23 cellular contexts compared by ENCODE assay signal in genomic region chr2:207938415-207938814, GRCh38.
"Had no signal": no experiment of that assay in that cellular context is flagged by ENCODE, and none has a peak within 500 bp of the region (broad histone marks: within the 10 kb centered on the region; RNA-seq: fewer than 3 reads in every experiment).

No MANE protein-coding gene starts in this region.

- DNase-seq: colonic mucosa; effector memory CD4-positive, alpha-beta T cell; foreskin fibroblast; gastrocnemius medialis; head of caudate nucleus; hippocampal formation; left colon; left ventricle myocardium superior; mesenchymal stem cell; mucosa of descending colon; naive thymus-derived CD4-positive, alpha-beta T cell; sigmoid colon; stimulated activated CD4-positive, alpha-beta T cell treated with anti-CD3 and anti-CD28 coated beads, Interleukin-4, amount 100 ng/mL, for 4 hours; stimulated activated naive CD8-positive, alpha-beta T cell treated with anti-CD3 and anti-CD28 coated beads, Interleukin-15, Interleukin-2, amounts not matched to agents 100 U/mL and 50 U/mL, for 24 hours; substantia nigra; testis; upper lobe of right lung; uterus had no signal

- H2AFZ ChIP-seq: neural progenitor cell, parathyroid adenoma had no signal

- H3K9ac ChIP-seq: neural progenitor cell, parathyroid adenoma had no signal

- H3K36me3 ChIP-seq: colonic mucosa, gastrocnemius medialis, neural progenitor cell, sigmoid colon, upper lobe of right lung, uterus had no signal

- H3K4me3 ChIP-seq: colonic mucosa, gastrocnemius medialis, mucosa of descending colon, neural progenitor cell, sigmoid colon, testis, tibial nerve, upper lobe of right lung, uterus had no signal

- H3K9me3 ChIP-seq: colonic mucosa, gastrocnemius medialis, mucosa of descending colon, sigmoid colon, testis, tibial nerve, upper lobe of right lung, uterus had no signal

- H3K27ac ChIP-seq: gastrocnemius medialis, parathyroid adenoma, testis, tibial nerve, upper lobe of right lung, uterus had no signal

- H3K4me1 ChIP-seq: parathyroid adenoma, testis, uterus had no signal

- ATAC-seq: esophagus mucosa; gastrocnemius medialis; naive thymus-derived CD4-positive, alpha-beta T cell; stimulated activated memory B cell treated with anti-CD40 and anti-IgM and Interleukin-4, amounts not matched to agents 10 μg/mL and 1 μg/mL and 100 μg/mL, for 72 hours; stimulated activated naive CD8-positive, alpha-beta T cell treated with anti-CD3 and anti-CD28 coated beads, Interleukin-15, Interleukin-2, amounts not matched to agents 100 U/mL and 50 U/mL, for 24 hours had no signal

- H3K27me3 ChIP-seq: colonic mucosa, gastrocnemius medialis, neural progenitor cell, sigmoid colon, testis, tibial nerve, upper lobe of right lung, uterus had no signal

- H3K4me2 ChIP-seq: neural progenitor cell had no signal
